8 cellular contexts compared by ENCODE assay signal in the genomic region with DNA sequence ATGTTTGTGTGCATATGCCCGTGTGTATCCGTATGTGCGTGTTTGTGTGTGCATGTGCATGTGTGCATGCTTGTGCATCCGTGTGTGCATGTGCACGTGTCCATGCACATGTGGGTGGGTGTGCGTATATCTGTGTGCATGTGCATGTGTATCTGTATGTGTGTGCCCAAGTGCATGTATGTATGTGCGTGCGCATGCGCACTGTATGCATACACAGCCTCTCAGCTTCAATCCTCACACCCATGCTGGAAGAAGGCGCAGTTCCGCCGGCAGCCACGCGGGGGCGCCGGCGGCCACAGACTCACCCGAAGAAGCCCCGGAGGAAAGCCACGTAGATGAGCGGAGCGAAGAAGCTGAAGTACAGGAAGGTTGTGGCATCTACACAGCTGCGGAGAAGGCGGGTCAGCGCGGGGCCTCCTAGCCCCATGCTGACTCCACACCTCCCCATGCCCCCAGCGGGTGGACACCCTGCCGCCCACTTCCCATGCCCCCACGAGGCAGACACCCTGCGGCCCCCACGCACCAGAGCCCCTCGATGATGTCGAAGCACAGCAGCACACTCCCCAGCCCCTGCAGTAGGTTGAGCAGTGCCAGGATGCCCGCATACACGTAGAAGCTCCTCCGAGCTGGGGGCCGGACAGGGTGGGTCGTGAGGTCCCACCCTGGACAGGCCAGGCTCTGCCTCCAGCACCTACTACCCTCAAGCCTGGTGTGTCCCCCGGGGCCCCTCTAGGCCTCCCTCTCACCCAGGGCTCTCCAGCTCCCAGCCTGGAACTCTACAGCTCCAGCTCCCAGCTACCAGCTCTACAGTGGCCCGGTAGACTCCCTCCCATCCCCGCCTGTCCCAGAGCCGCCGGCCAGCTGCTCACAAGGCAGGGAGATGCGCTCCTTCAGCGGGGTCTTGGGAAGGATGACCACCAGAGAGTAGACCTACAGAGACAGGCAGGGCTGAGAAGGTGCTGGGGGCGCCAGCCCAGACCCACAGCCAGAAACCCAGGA. TPM values are rescaled to one million over a fixed set of nuclear protein-coding genes. Genes with fewer than 3 reads are reported as not detected.
DNase-seq lines count a peak whose midpoint lies in the region; ATAC-seq and TF ChIP-seq lines count a peak whose summit lies in the region.

No MANE protein-coding gene starts in this region.

- peaks cover 0 to 4% (median 0%) of the 10 kb centered on the region in 3 donors for H3K27me3 Mint-ChIP-seq in immature natural killer cell (ENCODE audit: low read depth in 3 of 3)

- no peaks in the 10 kb centered on the region for H3K9me3 Mint-ChIP-seq in immature natural killer cell

- peaks cover 0 to 8% (median 7%) of the 10 kb centered on the region in 3 donors for H3K36me3 Mint-ChIP-seq in immature natural killer cell

- no peaks in the 10 kb centered on the region for H3K27me3 ChIP-seq in WERI-Rb-1 (ENCODE audit: insufficient read depth, low read depth, severe bottlenecking)
- H3K27me3 ChIP-seq in brain microvascular endothelial cell (replicated peaks): no peaks in the 10 kb centered on the region

- H3K9me3 ChIP-seq in WERI-Rb-1 (ENCODE audit: severe bottlenecking): no peaks in the 10 kb centered on the region

- peaks cover 40% of the 10 kb centered on the region for H3K36me3 ChIP-seq in WERI-Rb-1
- H3K36me3 ChIP-seq in brain microvascular endothelial cell (replicated peaks): peaks cover 39% of the 10 kb centered on the region

- ATAC-seq in GM18909 (IDR thresholded peaks at IDR 0.05; ENCODE audit: poor library complexity, unreplicated experiment) (peak; percentile 73), HG03159 (IDR thresholded peaks at IDR 0.05; ENCODE audit: unreplicated experiment) (peak; percentile 70)

- H3K27ac ChIP-seq in WERI-Rb-1 (no peak overlapping the region), brain microvascular endothelial cell (no peak overlapping the region)

- H3K4me3 Mint-ChIP-seq in immature natural killer cell: peak overlapping the region; percentile 1 to 60 (median 29)

- peaks cover 24 to 31% of the 10 kb centered on the region in 2 donors for H3K4me1 Mint-ChIP-seq in immature natural killer cell

- peak; percentile 97 for DNase-seq in AG08396 (ENCODE audit: low spot score)
- DNase-seq in NCI-H2196 treated with DMSO at 0.1 percent for 48 hours (lab: John Stamatoyannopoulos, UW; ENCODE audit: unreplicated experiment): peak; percentile 85
- DNase-seq in WERI-Rb-1: peak; percentile 89
- peak; percentile 90 for DNase-seq in brain microvascular endothelial cell
- DNase-seq in immature natural killer cell: peak; percentile 72 to 84 (median 74)
- DNase-seq in stimulated activated CD4-positive, alpha-beta T cell treated with anti-CD3 and anti-CD28 coated beads, Interleukin-15, amount 100 ng/mL, for 1 hour (ENCODE audit: low read depth in 1 of 2, low spot score in 1 of 2): peak; percentile 76 to 77

- H3K4me3 ChIP-seq in WERI-Rb-1 (ENCODE audit: low read depth, low read length) (no peak overlapping the region), brain microvascular endothelial cell (ENCODE audit: low read depth, low read length) (no peak overlapping the region)

- in situ Hi-C loops in brain microvascular endothelial cell (cut with HindIII; ENCODE audit: low pct_ligation_motif_present, low sequenced_read_pairs): no loop called here

- TF ChIP-seq CTCF in WERI-Rb-1 (IDR thresholded peaks at IDR 0.05; ENCODE audit: low read depth, low read length): peak; percentile 96
- peak; percentile 100 for TF ChIP-seq CTCF in brain microvascular endothelial cell (IDR thresholded peaks at IDR 0.05; ENCODE audit: low read depth, low read length, missing control alignments)

- peak overlapping the region in 3 of 6 donors; percentile 53 to 70 (median 53) for H3K27ac Mint-ChIP-seq in immature natural killer cell

RNA-seq across cellular contexts. Expression of gene TPRA1, which starts 15.4 kb away (rescaled TPM):
- polyA plus RNA-seq in immature natural killer cell: 10 to 100 TPM; 20.8 to 36.0 (median 31.5) TPM

RNA-seq across cellular contexts. Expression of gene MCM2, which starts 23.0 kb away (rescaled TPM):
- polyA plus RNA-seq in immature natural killer cell: 10 to 100 TPM; 14.9 to 24.8 (median 19.5) TPM

RNA-seq across cellular contexts. Expression of gene PODXL2, which starts 53.8 kb away (rescaled TPM):
- 1 to 10 TPM; 1.9 to 4.9 (median 3.2) TPM for polyA plus RNA-seq in immature natural killer cell
